ENCODE assay signal across 8 cellular contexts in the genomic region with DNA sequence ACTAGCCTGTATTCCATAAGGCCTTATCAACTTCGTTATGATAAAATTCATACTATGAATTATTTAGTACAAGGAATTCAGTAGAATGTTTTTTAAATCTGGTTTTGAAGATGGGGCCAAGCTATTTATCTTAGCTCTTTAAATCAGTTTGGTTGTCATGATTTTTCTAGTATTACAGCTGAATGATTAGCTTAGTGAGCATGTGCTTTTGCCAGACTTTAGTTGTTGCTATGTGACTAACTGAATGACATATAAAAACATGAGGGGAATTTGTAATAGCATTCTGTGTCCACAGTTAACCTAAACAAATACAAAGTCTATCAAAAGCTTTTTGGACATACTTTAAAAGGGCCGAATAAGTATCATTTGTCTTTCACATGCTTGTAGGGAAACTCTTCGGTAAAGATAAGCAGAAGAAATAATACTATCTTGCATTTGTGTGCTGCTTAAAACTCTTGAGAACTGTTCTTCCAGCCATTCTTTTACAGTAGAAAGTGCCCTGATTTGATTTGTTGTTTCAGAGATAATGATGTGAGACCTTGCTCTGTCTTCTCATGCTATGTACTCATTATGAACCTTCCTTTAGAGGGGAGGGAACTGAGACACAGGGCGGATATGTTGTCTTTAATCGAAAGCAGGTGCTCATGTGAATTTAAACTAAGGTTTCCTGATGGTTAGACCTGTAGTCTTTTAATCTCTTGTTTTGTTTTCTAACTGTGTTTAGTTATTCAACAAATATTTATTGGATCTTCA. TPM values are rescaled to one million over a fixed set of nuclear protein-coding genes. Genes with fewer than 3 reads are reported as not detected.
A peak's percentile ranks its signal among the peaks of the same experiment; 100 is the strongest.
DNase-seq lines count a peak whose midpoint lies in the region; ATAC-seq and TF ChIP-seq lines count a peak whose summit lies in the region.

No MANE protein-coding gene starts in this region.

- H3K36me3 Mint-ChIP-seq in activated CD4-positive, alpha-beta memory T cell treated with anti-CD3 and anti-CD28 coated beads for 36 hours = no peaks in the 10 kb centered on the region
- no peaks in the 10 kb centered on the region for H3K36me3 Mint-ChIP-seq in naive thymus-derived CD8-positive, alpha-beta T cell
- no peaks in the 10 kb centered on the region for H3K36me3 Mint-ChIP-seq in endothelial cell (ENCODE audit: low read depth, unreplicated experiment)

- no peak overlapping the region for H3K27ac ChIP-seq in sigmoid colon

- peaks cover 83% of the 10 kb centered on the region for H3K4me1 Mint-ChIP-seq in activated CD4-positive, alpha-beta memory T cell treated with anti-CD3 and anti-CD28 coated beads for 36 hours (ENCODE audit: low read depth)
- peaks cover 43 to 95% (median 86%) of the 10 kb centered on the region in 4 donors for H3K4me1 Mint-ChIP-seq in naive thymus-derived CD8-positive, alpha-beta T cell
- peaks cover 49% of the 10 kb centered on the region for H3K4me1 Mint-ChIP-seq in endothelial cell (ENCODE audit: unreplicated experiment)

- DNase-seq in activated CD4-positive, alpha-beta memory T cell treated with anti-CD3 and anti-CD28 coated beads for 36 hours = no peak
- peak in 4 of 10 donors; percentile 28 to 55 (median 39) for DNase-seq in naive thymus-derived CD8-positive, alpha-beta T cell
- DNase-seq in sigmoid colon = no peak
- no peak for DNase-seq in NCI-H1417 treated with DMSO at 0.1 percent for 48 hours (lab: John Stamatoyannopoulos, UW)
- no peak for DNase-seq in endothelial cell (ENCODE audit: low spot score)

- 74 to 77% methylated on average over 5 of the region's 5 CpGs for WGBS in sigmoid colon, 2 donors

- H3K9me3 ChIP-seq in sigmoid colon = no peaks in the 10 kb centered on the region

- H3K4me1 ChIP-seq in sigmoid colon = peaks cover 0 to 74% (median 55%) of the 10 kb centered on the region in 4 donors

- H3K27me3 Mint-ChIP-seq in activated CD4-positive, alpha-beta memory T cell treated with anti-CD3 and anti-CD28 coated beads for 36 hours = no peaks in the 10 kb centered on the region
- no peaks in the 10 kb centered on the region for H3K27me3 Mint-ChIP-seq in naive thymus-derived CD8-positive, alpha-beta T cell
- H3K27me3 Mint-ChIP-seq in endothelial cell (ENCODE audit: unreplicated experiment) = peaks cover under 1% of the 10 kb centered on the region

- TF ChIP-seq EP300 in sigmoid colon (IDR thresholded peaks at IDR 0.05) = no peak

- peak overlapping the region; percentile 9 for H3K4me3 Mint-ChIP-seq in activated CD4-positive, alpha-beta memory T cell treated with anti-CD3 and anti-CD28 coated beads for 36 hours
- peak overlapping the region; percentile 10 to 77 (median 61) for H3K4me3 Mint-ChIP-seq in naive thymus-derived CD8-positive, alpha-beta T cell
- H3K4me3 Mint-ChIP-seq in endothelial cell (ENCODE audit: unreplicated experiment) = no peak overlapping the region

- TF ChIP-seq POLR2A in sigmoid colon (IDR thresholded peaks at IDR 0.05) = no peak

- H3K36me3 ChIP-seq in sigmoid colon = no peaks in the 10 kb centered on the region

- POLR2A ChIA-PET in activated CD4-positive, alpha-beta memory T cell treated with anti-CD3 and anti-CD28 coated beads for 36 hours (lab: Charles Lee) = interaction anchor here (1.1 to 2.9 kb wide), 2 partner anchors 16 to 19 kb away, joined by 3 to 9 read pairs; a partner anchor contains a TSS
- POLR2A ChIA-PET in naive thymus-derived CD8-positive, alpha-beta T cell (lab: Charles Lee) = interaction anchor here (2.9 kb wide), 1 partner anchor 18 kb away, joined by 17 read pairs; a partner anchor contains a TSS

- ATAC-seq in GM19023 (IDR thresholded peaks at IDR 0.05; ENCODE audit: unreplicated experiment) = peak; percentile 69
- ATAC-seq in HG02884 (IDR thresholded peaks at IDR 0.05; ENCODE audit: unreplicated experiment) = peak; percentile 75
- ATAC-seq in naive thymus-derived CD8-positive, alpha-beta T cell = peak; percentile 72 to 77
- no peak for ATAC-seq in GM21360 (IDR thresholded peaks at IDR 0.05; ENCODE audit: unreplicated experiment)

- no peak overlapping the region for H3K4me3 ChIP-seq in sigmoid colon

- no peak for TF ChIP-seq CTCF in sigmoid colon (IDR thresholded peaks at IDR 0.05)
- no peak for TF ChIP-seq CTCF in endothelial cell (IDR thresholded peaks at IDR 0.05; ENCODE audit: unreplicated experiment)

- H3K27ac Mint-ChIP-seq in activated CD4-positive, alpha-beta memory T cell treated with anti-CD3 and anti-CD28 coated beads for 36 hours = peak overlapping the region; percentile 72
- H3K27ac Mint-ChIP-seq in naive thymus-derived CD8-positive, alpha-beta T cell = peak overlapping the region; percentile 84 to 99 (median 92)
- no peak overlapping the region for H3K27ac Mint-ChIP-seq in endothelial cell (ENCODE audit: unreplicated experiment)

- no peaks in the 10 kb centered on the region for H3K9me3 Mint-ChIP-seq in activated CD4-positive, alpha-beta memory T cell treated with anti-CD3 and anti-CD28 coated beads for 36 hours
- H3K9me3 Mint-ChIP-seq in naive thymus-derived CD8-positive, alpha-beta T cell = no peaks in the 10 kb centered on the region
- no peaks in the 10 kb centered on the region for H3K9me3 Mint-ChIP-seq in endothelial cell (ENCODE audit: unreplicated experiment)

- H3K27me3 ChIP-seq in sigmoid colon = no peaks in the 10 kb centered on the region

- CTCF ChIA-PET in activated CD4-positive, alpha-beta memory T cell treated with anti-CD3 and anti-CD28 coated beads for 36 hours (lab: Charles Lee) = interaction anchor here (0.9 kb wide), 1 partner anchor 8 kb away, joined by 3 read pairs; no protein-coding TSS in a partner anchor

- intact Hi-C loops in activated CD4-positive, alpha-beta memory T cell treated with anti-CD3 and anti-CD28 coated beads for 36 hours (cut with micrococcal nuclease) = loop anchor here (1.0 kb wide), 1 partner anchor 17 kb away; no protein-coding TSS in a partner anchor
- intact Hi-C loops in sigmoid colon (cut with DNase I) = no loop called here

RNA-seq across cellular contexts. Expression of a gene that starts 18.8 kb away (rescaled TPM):
- total RNA-seq in activated CD4-positive, alpha-beta memory T cell treated with anti-CD3 and anti-CD28 coated beads for 36 hours = 10 to 100 TPM; 61.6 to 62.0 TPM
- total RNA-seq in naive thymus-derived CD8-positive, alpha-beta T cell = 10 to 100 TPM; 46.2 to 58.2 TPM
- polyA plus RNA-seq in naive thymus-derived CD8-positive, alpha-beta T cell = 10 to 100 TPM; 21.6 to 44.5 (median 39.2) TPM
- total RNA-seq in sigmoid colon (100 to 1,000 TPM; 171 to 312 (median 199) TPM), endothelial cell (ENCODE audit: unreplicated experiment) (44.9 TPM)
- 10 to 100 TPM; 15.2 to 39.0 (median 26.1) TPM for polyA plus RNA-seq in sigmoid colon
